ENCODE assay signal across 18 cellular contexts in genomic region chr12:27178251-27178650, GRCh38.
DNase-seq lines count a peak whose midpoint lies in the region; ATAC-seq and TF ChIP-seq lines count a peak whose summit lies in the region.
"Had no signal": no experiment of that assay in that cellular context is flagged by ENCODE, and none has a peak within 500 bp of the region (broad histone marks: within the 10 kb centered on the region; RNA-seq: fewer than 3 reads in every experiment).

No MANE protein-coding gene starts in this region.

- no peaks in the 10 kb centered on the region for H3K27me3 Mint-ChIP-seq in activated T-cell treated with anti-CD3 and anti-CD28 coated beads, Interleukin-2, amount 50 U/mL, for 72 hours (ENCODE audit: low read depth)
- H3K27me3 Mint-ChIP-seq in activated T-cell treated with anti-CD3 and anti-CD28 coated beads, Interleukin-2, amount 50 U/mL, for 24 hours = no peaks in the 10 kb centered on the region
- no peaks in the 10 kb centered on the region for H3K27me3 Mint-ChIP-seq in dendritic cell treated with granulocyte-macrophage colony-stimulating factor and Interleukin-4, amounts not matched to agents 40 ng/mL and 50 ng/mL, for 4 days
- no peaks in the 10 kb centered on the region for H3K27me3 Mint-ChIP-seq in HFFc6 (ENCODE audit: insufficient read depth)

- H3K9me3 ChIP-seq in PC-3 (ENCODE audit: low read length) (no peaks in the 10 kb centered on the region), sigmoid colon (no peaks in the 10 kb centered on the region)

- TF ChIP-seq POLR2A in sigmoid colon (IDR thresholded peaks at IDR 0.05) = no peak

- POLR2A ChIA-PET in PC-3 (lab: Charles Lee; ENCODE audit: unreplicated experiment) = no interaction called here

- H3K27ac ChIP-seq in PC-3 (ENCODE audit: low read length) (0 out of 2 replicates have a peak overlapping the region, but pooled peaks have one; percentile 7), sigmoid colon (peak overlapping the region; percentile 68 to 86 (median 82))
- H3K27ac ChIP-seq: BLaER1, neural progenitor cell had no signal

- no peaks in the 10 kb centered on the region for H4K20me1 ChIP-seq in PC-3 (ENCODE audit: low read length)
- H4K20me1 ChIP-seq: BLaER1 had no signal

- 89 to 91% methylated on average over 1 of the region's 1 CpG for WGBS in sigmoid colon, 2 donors

- DNase-seq in activated T-cell treated with anti-CD3 and anti-CD28 coated beads, Interleukin-2, amount 50 U/mL, for 72 hours = no peak
- no peak for DNase-seq in activated T-cell treated with anti-CD3 and anti-CD28 coated beads, Interleukin-2, amount 50 U/mL, for 24 hours
- no peak for DNase-seq in PC-3
- no peak for DNase-seq in sigmoid colon
- DNase-seq in D341Med (ENCODE audit: low spot score) = no peak
- no peak for DNase-seq in HFFc6
- DNase-seq in activated effector memory CD4-positive, alpha-beta T cell treated with Interleukin-2 at 50 U/mL for 16 hours = no peak
- DNase-seq: activated CD4-positive, CD25-positive, alpha-beta regulatory T cell treated with anti-CD3 and anti-CD28 coated beads, Interleukin-2, amount 50 U/mL, for 72 hours; activated effector memory CD4-positive, alpha-beta T cell treated with anti-CD3 and anti-CD28 coated beads, Interleukin-2, amount 50 U/mL, for 16 hours; anterior cingulate cortex; effector memory CD8-positive, alpha-beta T cell; glutamatergic neuron; NCI-H2081 treated with DMSO at 0.1 percent for 48 hours; stimulated activated CD4-positive, alpha-beta T cell treated with anti-CD3 and anti-CD28 coated beads, Interleukin-12 subunit alpha, Interleukin-12 subunit beta, amount 100 ng/mL, for 4 hours had no signal

- H3K36me3 ChIP-seq in PC-3 (ENCODE audit: low read depth, low read length) = no peaks in the 10 kb centered on the region
- H3K36me3 ChIP-seq in sigmoid colon = no peaks in the 10 kb centered on the region
- H3K36me3 ChIP-seq: BLaER1, neural progenitor cell had no signal

- no TSS peak for BruUV-seq in PC-3 (replicated peaks; lab: Mats Ljungman, UMichigan)

- H3F3A ChIP-seq in PC-3 (ENCODE audit: low read length, unreplicated experiment) = peaks cover 21% of the 10 kb centered on the region

- CTCF ChIA-PET in PC-3 (lab: Charles Lee) = no interaction called here

- peaks cover 50% of the 10 kb centered on the region for H3K4me1 Mint-ChIP-seq in activated T-cell treated with anti-CD3 and anti-CD28 coated beads, Interleukin-2, amount 50 U/mL, for 72 hours (ENCODE audit: low read depth)
- H3K4me1 Mint-ChIP-seq in activated T-cell treated with anti-CD3 and anti-CD28 coated beads, Interleukin-2, amount 50 U/mL, for 24 hours (ENCODE audit: low read depth) = peaks cover 46% of the 10 kb centered on the region
- peaks cover 43% of the 10 kb centered on the region for H3K4me1 Mint-ChIP-seq in dendritic cell treated with granulocyte-macrophage colony-stimulating factor and Interleukin-4, amounts not matched to agents 40 ng/mL and 50 ng/mL, for 4 days (ENCODE audit: low read depth)
- peaks cover 57% of the 10 kb centered on the region for H3K4me1 Mint-ChIP-seq in HFFc6 (ENCODE audit: low read depth)

- peaks cover 0 to under 1% of the 10 kb centered on the region in 2 donors for H3K9me3 Mint-ChIP-seq in activated T-cell treated with anti-CD3 and anti-CD28 coated beads, Interleukin-2, amount 50 U/mL, for 72 hours
- no peaks in the 10 kb centered on the region for H3K9me3 Mint-ChIP-seq in activated T-cell treated with anti-CD3 and anti-CD28 coated beads, Interleukin-2, amount 50 U/mL, for 24 hours
- H3K9me3 Mint-ChIP-seq in dendritic cell treated with granulocyte-macrophage colony-stimulating factor and Interleukin-4, amounts not matched to agents 40 ng/mL and 50 ng/mL, for 4 days = no peaks in the 10 kb centered on the region
- no peaks in the 10 kb centered on the region for H3K9me3 Mint-ChIP-seq in HFFc6
- H3K9me3 Mint-ChIP-seq: effector memory CD8-positive, alpha-beta T cell; neural progenitor cell had no signal

- TF ChIP-seq CTCF in PC-3 (conservative IDR thresholded peaks at IDR 0.05; ENCODE audit: low read depth, low read length) = no peak
- TF ChIP-seq CTCF in sigmoid colon (IDR thresholded peaks at IDR 0.05) = no peak
- TF ChIP-seq CTCF in HFFc6 (IDR thresholded peaks at IDR 0.05) = no peak

- H3K4me3 ChIP-seq in PC-3 (ENCODE audit: low read length) (no peak overlapping the region), sigmoid colon (no peak overlapping the region)
- H3K4me3 ChIP-seq: BLaER1, neural progenitor cell had no signal

- H3K4me3 Mint-ChIP-seq in activated T-cell treated with anti-CD3 and anti-CD28 coated beads, Interleukin-2, amount 50 U/mL, for 72 hours = peak overlapping the region; percentile 66 to 88
- H3K4me3 Mint-ChIP-seq in activated T-cell treated with anti-CD3 and anti-CD28 coated beads, Interleukin-2, amount 50 U/mL, for 24 hours = no peak overlapping the region
- no peak overlapping the region for H3K4me3 Mint-ChIP-seq in dendritic cell treated with granulocyte-macrophage colony-stimulating factor and Interleukin-4, amounts not matched to agents 40 ng/mL and 50 ng/mL, for 4 days
- no peak overlapping the region for H3K4me3 Mint-ChIP-seq in HFFc6
- H3K4me3 Mint-ChIP-seq: effector memory CD8-positive, alpha-beta T cell; neural progenitor cell had no signal

- H3K4me1 ChIP-seq in PC-3 (ENCODE audit: insufficient read depth, low read length) = peaks cover 61% of the 10 kb centered on the region
- H3K4me1 ChIP-seq in sigmoid colon = peaks cover 0 to 51% (median 40%) of the 10 kb centered on the region in 4 donors
- H3K4me1 ChIP-seq: neural progenitor cell had no signal

- peak overlapping the region; percentile 62; the same call in 1 of the 2 replicates for H3K4me2 ChIP-seq in PC-3 (ENCODE audit: low read length)
- H3K4me2 ChIP-seq: BLaER1, neural progenitor cell had no signal

- no peaks in the 10 kb centered on the region for H3K36me3 Mint-ChIP-seq in activated T-cell treated with anti-CD3 and anti-CD28 coated beads, Interleukin-2, amount 50 U/mL, for 72 hours (ENCODE audit: insufficient read depth in 2 of 2)
- H3K36me3 Mint-ChIP-seq in activated T-cell treated with anti-CD3 and anti-CD28 coated beads, Interleukin-2, amount 50 U/mL, for 24 hours (ENCODE audit: low read depth) = peaks cover under 1% of the 10 kb centered on the region
- no peaks in the 10 kb centered on the region for H3K36me3 Mint-ChIP-seq in dendritic cell treated with granulocyte-macrophage colony-stimulating factor and Interleukin-4, amounts not matched to agents 40 ng/mL and 50 ng/mL, for 4 days (ENCODE audit: low read depth)
- no peaks in the 10 kb centered on the region for H3K36me3 Mint-ChIP-seq in HFFc6 (ENCODE audit: low read depth)
- H3K36me3 Mint-ChIP-seq: neural progenitor cell had no signal

- H2AFZ ChIP-seq in PC-3 (ENCODE audit: low read length) = no peak overlapping the region
- H2AFZ ChIP-seq: neural progenitor cell had no signal

- H3K9me2 ChIP-seq in PC-3 (replicated peaks; ENCODE audit: low read length) = no peaks in the 10 kb centered on the region

- peak overlapping the region; percentile 91 for H3K27ac Mint-ChIP-seq in activated T-cell treated with anti-CD3 and anti-CD28 coated beads, Interleukin-2, amount 50 U/mL, for 72 hours
- no peak overlapping the region for H3K27ac Mint-ChIP-seq in activated T-cell treated with anti-CD3 and anti-CD28 coated beads, Interleukin-2, amount 50 U/mL, for 24 hours
- H3K27ac Mint-ChIP-seq in dendritic cell treated with granulocyte-macrophage colony-stimulating factor and Interleukin-4, amounts not matched to agents 40 ng/mL and 50 ng/mL, for 4 days = peak overlapping the region; percentile 77
- H3K27ac Mint-ChIP-seq in HFFc6 = no peak overlapping the region
- H3K27ac Mint-ChIP-seq: effector memory CD8-positive, alpha-beta T cell; neural progenitor cell had no signal

- ATAC-seq in activated T-cell treated with anti-CD3 and anti-CD28 coated beads, Interleukin-2, amount 50 U/mL, for 72 hours (replicated peaks in 1 of 2) = no peak
- ATAC-seq in PC-3 = no peak
- ATAC-seq: effector memory CD8-positive, alpha-beta T cell; left lobe of liver had no signal

- H3K9ac ChIP-seq in PC-3 (ENCODE audit: low read length) = no peak overlapping the region
- H3K9ac ChIP-seq: BLaER1, neural progenitor cell had no signal

- no peaks in the 10 kb centered on the region for H3K27me3 ChIP-seq in PC-3 (ENCODE audit: low read length)
- no peaks in the 10 kb centered on the region for H3K27me3 ChIP-seq in sigmoid colon
- H3K27me3 ChIP-seq: BLaER1, neural progenitor cell had no signal

- H3K79me2 ChIP-seq in PC-3 (ENCODE audit: low read length) = no peaks in the 10 kb centered on the region

- intact Hi-C loops in PC-3 (cut with micrococcal nuclease) = no loop called here
- intact Hi-C loops in dendritic cell treated with granulocyte-macrophage colony-stimulating factor and Interleukin-4, amounts not matched to agents 40 ng/mL and 50 ng/mL, for 4 days (cut with micrococcal nuclease) = no loop called here
- intact Hi-C loops in sigmoid colon (cut with DNase I) = no loop called here

- TF ChIP-seq EP300 in sigmoid colon (IDR thresholded peaks at IDR 0.05) = no peak

Comparison
In these comparisons a context has a peak if more than half of its experiments do, and no peak if none do; other contexts are left out.
1. H3K27ac Mint-ChIP-seq: peak in activated T-cell treated with anti-CD3 and anti-CD28 coated beads, Interleukin-2, amount 50 U/mL, for 72 hours (single experiment) and dendritic cell treated with granulocyte-macrophage colony-stimulating factor and Interleukin-4, amounts not matched to agents 40 ng/mL and 50 ng/mL, for 4 days (single experiment); none in activated T-cell treated with anti-CD3 and anti-CD28 coated beads, Interleukin-2, amount 50 U/mL, for 24 hours (single experiment) and HFFc6 (single experiment).
2. H3K4me3 Mint-ChIP-seq: peak in activated T-cell treated with anti-CD3 and anti-CD28 coated beads, Interleukin-2, amount 50 U/mL, for 72 hours (2 of 2); none in activated T-cell treated with anti-CD3 and anti-CD28 coated beads, Interleukin-2, amount 50 U/mL, for 24 hours (single experiment), dendritic cell treated with granulocyte-macrophage colony-stimulating factor and Interleukin-4, amounts not matched to agents 40 ng/mL and 50 ng/mL, for 4 days (single experiment) and HFFc6 (single experiment).